In the genomic region with DNA sequence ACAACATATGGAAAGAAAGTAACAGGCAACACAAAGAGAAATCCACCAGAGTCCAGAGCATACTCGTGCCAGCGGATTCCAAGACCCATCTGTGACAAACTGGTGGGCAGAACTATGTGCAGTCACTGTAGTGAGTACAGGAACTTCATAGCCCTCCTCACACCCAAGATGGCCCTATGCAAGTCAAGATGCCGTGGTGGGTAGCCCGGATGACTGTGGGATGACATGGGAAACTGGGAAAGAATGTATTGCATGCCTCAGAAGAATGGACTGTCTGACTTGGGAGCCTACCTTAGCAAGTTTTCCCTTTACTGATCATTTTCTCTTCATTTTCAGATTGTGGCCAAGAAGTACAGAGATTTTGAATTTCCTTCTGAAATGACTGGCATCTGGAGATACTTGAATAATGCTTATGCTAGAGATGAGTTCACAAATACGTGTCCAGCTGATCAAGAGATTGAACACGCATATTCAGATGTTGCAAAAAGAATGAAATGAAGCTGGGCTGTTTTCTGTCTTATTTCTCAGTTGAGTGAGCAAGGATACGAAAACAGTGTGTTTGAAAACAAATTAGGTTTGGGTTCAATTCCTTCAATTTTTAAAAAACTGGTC, we compare ENCODE assay signal across 1 cellular context.
TF ChIP-seq lines count a peak whose summit lies in the region.

No MANE protein-coding gene starts in this region.

TF ChIP-seq in K562, 482 proteins besides CTCF, POLR2A, EP300 and RAD21:
- TF ChIP-seq ZNF184 (CRISPR knock-in tag; IDR thresholded peaks at IDR 0.05): no peak
- TF ChIP-seq, protein P1, sequence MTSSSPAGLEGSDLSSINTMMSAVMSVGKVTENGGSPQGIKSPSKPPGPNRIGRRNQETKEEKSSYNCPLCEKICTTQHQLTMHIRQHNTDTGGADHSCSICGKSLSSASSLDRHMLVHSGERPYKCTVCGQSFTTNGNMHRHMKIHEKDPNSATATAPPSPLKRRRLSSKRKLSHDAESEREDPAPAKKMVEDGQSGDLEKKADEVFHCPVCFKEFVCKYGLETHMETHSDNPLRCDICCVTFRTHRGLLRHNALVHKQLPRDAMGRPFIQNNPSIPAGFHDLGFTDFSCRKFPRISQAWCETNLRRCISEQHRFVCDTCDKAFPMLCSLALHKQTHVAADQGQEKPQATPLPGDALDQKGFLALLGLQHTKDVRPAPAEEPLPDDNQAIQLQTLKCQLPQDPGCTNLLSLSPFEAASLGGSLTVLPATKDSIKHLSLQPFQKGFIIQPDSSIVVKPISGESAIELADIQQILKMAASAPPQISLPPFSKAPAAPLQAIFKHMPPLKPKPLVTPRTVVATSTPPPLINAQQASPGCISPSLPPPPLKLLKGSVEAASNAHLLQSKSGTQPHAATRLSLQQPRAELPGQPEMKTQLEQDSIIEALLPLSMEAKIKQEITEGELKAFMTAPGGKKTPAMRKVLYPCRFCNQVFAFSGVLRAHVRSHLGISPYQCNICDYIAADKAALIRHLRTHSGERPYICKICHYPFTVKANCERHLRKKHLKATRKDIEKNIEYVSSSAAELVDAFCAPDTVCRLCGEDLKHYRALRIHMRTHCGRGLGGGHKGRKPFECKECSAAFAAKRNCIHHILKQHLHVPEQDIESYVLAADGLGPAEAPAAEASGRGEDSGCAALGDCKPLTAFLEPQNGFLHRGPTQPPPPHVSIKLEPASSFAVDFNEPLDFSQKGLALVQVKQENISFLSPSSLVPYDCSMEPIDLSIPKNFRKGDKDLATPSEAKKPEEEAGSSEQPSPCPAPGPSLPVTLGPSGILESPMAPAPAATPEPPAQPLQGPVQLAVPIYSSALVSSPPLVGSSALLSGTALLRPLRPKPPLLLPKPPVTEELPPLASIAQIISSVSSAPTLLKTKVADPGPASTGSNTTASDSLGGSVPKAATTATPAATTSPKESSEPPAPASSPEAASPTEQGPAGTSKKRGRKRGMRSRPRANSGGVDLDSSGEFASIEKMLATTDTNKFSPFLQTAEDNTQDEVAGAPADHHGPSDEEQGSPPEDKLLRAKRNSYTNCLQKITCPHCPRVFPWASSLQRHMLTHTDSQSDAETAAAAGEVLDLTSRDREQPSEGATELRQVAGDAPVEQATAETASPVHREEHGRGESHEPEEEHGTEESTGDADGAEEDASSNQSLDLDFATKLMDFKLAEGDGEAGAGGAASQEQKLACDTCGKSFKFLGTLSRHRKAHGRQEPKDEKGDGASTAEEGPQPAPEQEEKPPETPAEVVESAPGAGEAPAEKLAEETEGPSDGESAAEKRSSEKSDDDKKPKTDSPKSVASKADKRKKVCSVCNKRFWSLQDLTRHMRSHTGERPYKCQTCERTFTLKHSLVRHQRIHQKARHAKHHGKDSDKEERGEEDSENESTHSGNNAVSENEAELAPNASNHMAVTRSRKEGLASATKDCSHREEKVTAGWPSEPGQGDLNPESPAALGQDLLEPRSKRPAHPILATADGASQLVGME (CRISPR knock-in tag; IDR thresholded peaks at IDR 0.05): 0 out of 2 replicates have a peak, but pooled peaks have one; percentile 29
- no peak for TF ChIP-seq NFIC (IDR thresholded peaks at IDR 0.05)
- TF ChIP-seq RBM22 (IDR thresholded peaks at IDR 0.05; ENCODE audit: low read depth, low read length, poor library complexity, severe bottlenecking): no peak
- TF ChIP-seq, protein P2, sequence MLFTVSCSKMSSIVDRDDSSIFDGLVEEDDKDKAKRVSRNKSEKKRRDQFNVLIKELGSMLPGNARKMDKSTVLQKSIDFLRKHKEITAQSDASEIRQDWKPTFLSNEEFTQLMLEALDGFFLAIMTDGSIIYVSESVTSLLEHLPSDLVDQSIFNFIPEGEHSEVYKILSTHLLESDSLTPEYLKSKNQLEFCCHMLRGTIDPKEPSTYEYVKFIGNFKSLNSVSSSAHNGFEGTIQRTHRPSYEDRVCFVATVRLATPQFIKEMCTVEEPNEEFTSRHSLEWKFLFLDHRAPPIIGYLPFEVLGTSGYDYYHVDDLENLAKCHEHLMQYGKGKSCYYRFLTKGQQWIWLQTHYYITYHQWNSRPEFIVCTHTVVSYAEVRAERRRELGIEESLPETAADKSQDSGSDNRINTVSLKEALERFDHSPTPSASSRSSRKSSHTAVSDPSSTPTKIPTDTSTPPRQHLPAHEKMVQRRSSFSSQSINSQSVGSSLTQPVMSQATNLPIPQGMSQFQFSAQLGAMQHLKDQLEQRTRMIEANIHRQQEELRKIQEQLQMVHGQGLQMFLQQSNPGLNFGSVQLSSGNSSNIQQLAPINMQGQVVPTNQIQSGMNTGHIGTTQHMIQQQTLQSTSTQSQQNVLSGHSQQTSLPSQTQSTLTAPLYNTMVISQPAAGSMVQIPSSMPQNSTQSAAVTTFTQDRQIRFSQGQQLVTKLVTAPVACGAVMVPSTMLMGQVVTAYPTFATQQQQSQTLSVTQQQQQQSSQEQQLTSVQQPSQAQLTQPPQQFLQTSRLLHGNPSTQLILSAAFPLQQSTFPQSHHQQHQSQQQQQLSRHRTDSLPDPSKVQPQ (CRISPR knock-in tag; IDR thresholded peaks at IDR 0.05; ENCODE audit: borderline replicate concordance): no peak
- no peak for TF ChIP-seq CSDE1 (IDR thresholded peaks at IDR 0.05)
- no peak for TF ChIP-seq ZBTB7A (IDR thresholded peaks at IDR 0.05; ENCODE audit: borderline replicate concordance, control insufficient read depth, low read depth, low read length)
- peak; percentile 72 for TF ChIP-seq SMAD4 (CRISPR knock-in tag; conservative IDR thresholded peaks at IDR 0.05)
- TF ChIP-seq LARP7 (IDR thresholded peaks at IDR 0.05): no peak
- TF ChIP-seq SMAD3 (CRISPR knock-in tag; conservative IDR thresholded peaks at IDR 0.05): 0 out of 2 replicates have a peak, but pooled peaks have one; percentile 58
- TF ChIP-seq SMC3 (conservative IDR thresholded peaks at IDR 0.05; ENCODE audit: insufficient read depth, low read depth, low read length): no peak
- no peak for TF ChIP-seq FUS (optimal IDR thresholded peaks at IDR 0.05; ENCODE audit: low read depth, low read length)
- TF ChIP-seq SP1 (CRISPR knock-in tag; IDR thresholded peaks at IDR 0.05): no peak
- TF ChIP-seq JUND (IDR thresholded peaks at IDR 0.05; ENCODE audit: borderline replicate concordance, low read depth, low read length): no peak
- no peak for TF ChIP-seq JUND (tag; IDR thresholded peaks at IDR 0.05; ENCODE audit: borderline replicate concordance, low read depth, low read length)
- peak; percentile 65; the same call in 1 of the 2 replicates for TF ChIP-seq KLF6 (CRISPR knock-in tag; IDR thresholded peaks at IDR 0.05; ENCODE audit: borderline replicate concordance)
- no peak for TF ChIP-seq FOXK1 (CRISPR knock-in tag; IDR thresholded peaks at IDR 0.05; ENCODE audit: borderline replicate concordance)
- no peak for TF ChIP-seq HMG20A (CRISPR knock-in tag; conservative IDR thresholded peaks at IDR 0.05)
- peak; percentile 78; the same call in 1 of the 2 replicates for TF ChIP-seq PYGO2 (tag; IDR thresholded peaks at IDR 0.05)
- TF ChIP-seq CEBPG (CRISPR knock-in tag; IDR thresholded peaks at IDR 0.05): no peak
- TF ChIP-seq CEBPG (tag; conservative IDR thresholded peaks at IDR 0.05 in 1 of 2, IDR thresholded peaks at IDR 0.05 in 1 of 2): no peak
- TF ChIP-seq ZNF79 (CRISPR knock-in tag; IDR thresholded peaks at IDR 0.05; ENCODE audit: low read depth): no peak
- no peak for TF ChIP-seq L3MBTL2 (IDR thresholded peaks at IDR 0.05)
